Comparison of ENCODE assay signal across 1 cellular context in the genomic region with DNA sequence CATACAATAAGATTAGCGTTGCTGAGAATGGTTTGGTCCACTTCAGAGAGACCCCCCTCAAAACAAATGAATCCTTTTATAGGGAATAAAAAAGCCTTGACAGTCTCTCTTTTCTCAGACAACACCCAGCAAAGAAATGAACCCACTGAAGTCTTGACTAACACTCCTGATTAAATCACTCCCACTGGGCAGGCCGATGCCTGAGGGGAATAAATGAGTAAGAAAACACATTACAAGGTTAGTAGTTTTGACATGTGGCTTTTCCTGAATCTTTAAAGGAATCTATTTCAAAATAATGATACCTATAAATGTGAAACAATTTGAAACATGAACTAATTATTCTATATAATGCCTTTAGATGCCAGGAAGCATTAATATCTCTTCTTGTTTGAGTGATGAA.
TF ChIP-seq lines count a peak whose summit lies in the region.

No MANE protein-coding gene starts in this region.

TF ChIP-seq in K562, 482 proteins besides CTCF, POLR2A, EP300 and RAD21 (continued from another document):
- TF ChIP-seq DLX4 (CRISPR knock-in tag; IDR thresholded peaks at IDR 0.05), result no peak
- no peak for TF ChIP-seq ZNF586 (CRISPR knock-in tag; conservative IDR thresholded peaks at IDR 0.05)
- TF ChIP-seq, protein P1, sequence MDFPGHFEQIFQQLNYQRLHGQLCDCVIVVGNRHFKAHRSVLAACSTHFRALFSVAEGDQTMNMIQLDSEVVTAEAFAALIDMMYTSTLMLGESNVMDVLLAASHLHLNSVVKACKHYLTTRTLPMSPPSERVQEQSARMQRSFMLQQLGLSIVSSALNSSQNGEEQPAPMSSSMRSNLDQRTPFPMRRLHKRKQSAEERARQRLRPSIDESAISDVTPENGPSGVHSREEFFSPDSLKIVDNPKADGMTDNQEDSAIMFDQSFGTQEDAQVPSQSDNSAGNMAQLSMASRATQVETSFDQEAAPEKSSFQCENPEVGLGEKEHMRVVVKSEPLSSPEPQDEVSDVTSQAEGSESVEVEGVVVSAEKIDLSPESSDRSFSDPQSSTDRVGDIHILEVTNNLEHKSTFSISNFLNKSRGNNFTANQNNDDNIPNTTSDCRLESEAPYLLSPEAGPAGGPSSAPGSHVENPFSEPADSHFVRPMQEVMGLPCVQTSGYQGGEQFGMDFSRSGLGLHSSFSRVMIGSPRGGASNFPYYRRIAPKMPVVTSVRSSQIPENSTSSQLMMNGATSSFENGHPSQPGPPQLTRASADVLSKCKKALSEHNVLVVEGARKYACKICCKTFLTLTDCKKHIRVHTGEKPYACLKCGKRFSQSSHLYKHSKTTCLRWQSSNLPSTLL (IDR thresholded peaks at IDR 0.05), result no peak
- no peak for TF ChIP-seq ZNF77 (CRISPR knock-in tag; IDR thresholded peaks at IDR 0.05)
- no peak for TF ChIP-seq ZNF253 (CRISPR knock-in tag; conservative IDR thresholded peaks at IDR 0.05)
- no peak for TF ChIP-seq ZNF282 (CRISPR knock-in tag; IDR thresholded peaks at IDR 0.05)
- TF ChIP-seq, protein P2, sequence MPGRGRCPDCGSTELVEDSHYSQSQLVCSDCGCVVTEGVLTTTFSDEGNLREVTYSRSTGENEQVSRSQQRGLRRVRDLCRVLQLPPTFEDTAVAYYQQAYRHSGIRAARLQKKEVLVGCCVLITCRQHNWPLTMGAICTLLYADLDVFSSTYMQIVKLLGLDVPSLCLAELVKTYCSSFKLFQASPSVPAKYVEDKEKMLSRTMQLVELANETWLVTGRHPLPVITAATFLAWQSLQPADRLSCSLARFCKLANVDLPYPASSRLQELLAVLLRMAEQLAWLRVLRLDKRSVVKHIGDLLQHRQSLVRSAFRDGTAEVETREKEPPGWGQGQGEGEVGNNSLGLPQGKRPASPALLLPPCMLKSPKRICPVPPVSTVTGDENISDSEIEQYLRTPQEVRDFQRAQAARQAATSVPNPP (IDR thresholded peaks at IDR 0.05; ENCODE audit: borderline replicate concordance, insufficient read depth, insufficient read length), result no peak
- no peak for TF ChIP-seq ZNF140 (CRISPR knock-in tag; IDR thresholded peaks at IDR 0.05)
- TF ChIP-seq CSDE1 (IDR thresholded peaks at IDR 0.05), result no peak
- TF ChIP-seq, protein P3, sequence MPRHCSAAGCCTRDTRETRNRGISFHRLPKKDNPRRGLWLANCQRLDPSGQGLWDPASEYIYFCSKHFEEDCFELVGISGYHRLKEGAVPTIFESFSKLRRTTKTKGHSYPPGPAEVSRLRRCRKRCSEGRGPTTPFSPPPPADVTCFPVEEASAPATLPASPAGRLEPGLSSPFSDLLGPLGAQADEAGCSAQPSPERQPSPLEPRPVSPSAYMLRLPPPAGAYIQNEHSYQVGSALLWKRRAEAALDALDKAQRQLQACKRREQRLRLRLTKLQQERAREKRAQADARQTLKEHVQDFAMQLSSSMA (CRISPR knock-in tag; IDR thresholded peaks at IDR 0.05), result no peak
- no peak for TF ChIP-seq JUND (IDR thresholded peaks at IDR 0.05; ENCODE audit: borderline replicate concordance, low read depth, low read length)
- TF ChIP-seq JUND (tag; IDR thresholded peaks at IDR 0.05; ENCODE audit: borderline replicate concordance, low read depth, low read length), result no peak
- TF ChIP-seq ZNF57 (CRISPR knock-in tag; IDR thresholded peaks at IDR 0.05), result no peak
- no peak for TF ChIP-seq ZBTB7A (IDR thresholded peaks at IDR 0.05; ENCODE audit: borderline replicate concordance, control insufficient read depth, low read depth, low read length)
- TF ChIP-seq, protein P4, sequence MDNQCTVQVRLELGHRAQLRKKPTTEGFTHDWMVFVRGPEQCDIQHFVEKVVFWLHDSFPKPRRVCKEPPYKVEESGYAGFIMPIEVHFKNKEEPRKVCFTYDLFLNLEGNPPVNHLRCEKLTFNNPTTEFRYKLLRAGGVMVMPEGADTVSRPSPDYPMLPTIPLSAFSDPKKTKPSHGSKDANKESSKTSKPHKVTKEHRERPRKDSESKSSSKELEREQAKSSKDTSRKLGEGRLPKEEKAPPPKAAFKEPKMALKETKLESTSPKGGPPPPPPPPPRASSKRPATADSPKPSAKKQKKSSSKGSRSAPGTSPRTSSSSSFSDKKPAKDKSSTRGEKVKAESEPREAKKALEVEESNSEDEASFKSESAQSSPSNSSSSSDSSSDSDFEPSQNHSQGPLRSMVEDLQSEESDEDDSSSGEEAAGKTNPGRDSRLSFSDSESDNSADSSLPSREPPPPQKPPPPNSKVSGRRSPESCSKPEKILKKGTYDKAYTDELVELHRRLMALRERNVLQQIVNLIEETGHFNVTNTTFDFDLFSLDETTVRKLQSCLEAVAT (IDR thresholded peaks at IDR 0.05), result no peak
- TF ChIP-seq FOXK1 (CRISPR knock-in tag; IDR thresholded peaks at IDR 0.05; ENCODE audit: borderline replicate concordance), result no peak
